ENCODE assay signal across 18 cellular contexts in genomic region chr3:11459147-11459837, GRCh38.
DNase-seq lines count a peak whose midpoint lies in the region; ATAC-seq and TF ChIP-seq lines count a peak whose summit lies in the region.
"Had no signal": no experiment of that assay in that cellular context is flagged by ENCODE, and none has a peak within 500 bp of the region (broad histone marks: within the 10 kb centered on the region; RNA-seq: fewer than 3 reads in every experiment).

No MANE protein-coding gene starts in this region.

- peaks cover 69% of the 10 kb centered on the region for H3K4me1 Mint-ChIP-seq in dendritic cell treated with granulocyte-macrophage colony-stimulating factor and Interleukin-4, amounts not matched to agents 40 ng/mL and 50 ng/mL, for 4 days (ENCODE audit: low read depth)
- peaks cover 74% of the 10 kb centered on the region for H3K4me1 Mint-ChIP-seq in nephron
- H3K4me1 Mint-ChIP-seq: activated CD4-positive, alpha-beta T cell treated with anti-CD3 and anti-CD28 coated beads for 36 hours; activated CD8-positive, alpha-beta memory T cell treated with anti-CD3 and anti-CD28 coated beads, Interleukin-2, amount 10 ng/mL, durations not matched to agents 7 days and 5 days had no signal

- intact Hi-C loops in dendritic cell treated with granulocyte-macrophage colony-stimulating factor and Interleukin-4, amounts not matched to agents 40 ng/mL and 50 ng/mL, for 4 days (cut with micrococcal nuclease) = no loop called here

- no peak for TF ChIP-seq CTCF in nephron (IDR thresholded peaks at IDR 0.05; ENCODE audit: unreplicated experiment in 3 of 3)

- H3K27me3 Mint-ChIP-seq in dendritic cell treated with granulocyte-macrophage colony-stimulating factor and Interleukin-4, amounts not matched to agents 40 ng/mL and 50 ng/mL, for 4 days = no peaks in the 10 kb centered on the region
- no peaks in the 10 kb centered on the region for H3K27me3 Mint-ChIP-seq in nephron (ENCODE audit: low read depth)
- H3K27me3 Mint-ChIP-seq: activated CD4-positive, alpha-beta T cell treated with anti-CD3 and anti-CD28 coated beads for 36 hours; activated CD8-positive, alpha-beta memory T cell treated with anti-CD3 and anti-CD28 coated beads, Interleukin-2, amount 10 ng/mL, durations not matched to agents 7 days and 5 days; activated T-helper 17 cell treated with anti-CD3 and anti-CD28 coated beads, Interleukin-2, amount 50 U/mL, for 72 hours; CD4-positive, alpha-beta T cell had no signal

- H3K9me3 Mint-ChIP-seq in dendritic cell treated with granulocyte-macrophage colony-stimulating factor and Interleukin-4, amounts not matched to agents 40 ng/mL and 50 ng/mL, for 4 days = no peaks in the 10 kb centered on the region
- H3K9me3 Mint-ChIP-seq in nephron = no peaks in the 10 kb centered on the region
- H3K9me3 Mint-ChIP-seq: activated T-helper 17 cell treated with anti-CD3 and anti-CD28 coated beads, Interleukin-2, amount 50 U/mL, for 72 hours; CD4-positive, alpha-beta T cell had no signal

- DNase-seq in EL (peak; percentile 72), T-helper 1 cell (no peak), superior temporal gyrus (ENCODE audit: extremely low spot score) (no peak), glomerular visceral epithelial cell (ENCODE audit: extremely low spot score) (no peak), SIG-M5 (lab: John Stamatoyannopoulos, UW) (no peak)
- DNase-seq: ACHN; activated CD4-positive, alpha-beta T cell treated with anti-CD3 and anti-CD28 coated beads for 36 hours; activated CD8-positive, alpha-beta memory T cell treated with anti-CD3 and anti-CD28 coated beads, Interleukin-2, amount 10 ng/mL, durations not matched to agents 7 days and 5 days; CD4-positive, alpha-beta T cell; MG63; NCI-H1694; NCI-H345; stimulated activated CD4-positive, alpha-beta T cell treated with anti-CD3 and anti-CD28 coated beads, Interleukin-12 subunit alpha, Interleukin-12 subunit beta, amount 100 ng/mL, for 4 hours had no signal

- peak overlapping the region; percentile 87 for H3K27ac Mint-ChIP-seq in dendritic cell treated with granulocyte-macrophage colony-stimulating factor and Interleukin-4, amounts not matched to agents 40 ng/mL and 50 ng/mL, for 4 days
- H3K27ac Mint-ChIP-seq in nephron = peak overlapping the region; percentile 72 to 91 (median 85)
- H3K27ac Mint-ChIP-seq: activated CD4-positive, alpha-beta T cell treated with anti-CD3 and anti-CD28 coated beads for 36 hours; activated CD8-positive, alpha-beta memory T cell treated with anti-CD3 and anti-CD28 coated beads, Interleukin-2, amount 10 ng/mL, durations not matched to agents 7 days and 5 days; activated T-helper 17 cell treated with anti-CD3 and anti-CD28 coated beads, Interleukin-2, amount 50 U/mL, for 72 hours; CD4-positive, alpha-beta T cell had no signal

- ATAC-seq in SK-N-SH treated with all-trans-retinoic acid at 6 μM for 48 hours = peak; percentile 85
- ATAC-seq: activated CD4-positive, alpha-beta T cell treated with anti-CD3 and anti-CD28 coated beads for 36 hours; activated CD8-positive, alpha-beta memory T cell treated with anti-CD3 and anti-CD28 coated beads, Interleukin-2, amount 10 ng/mL, durations not matched to agents 7 days and 5 days; activated T-helper 17 cell treated with anti-CD3 and anti-CD28 coated beads, Interleukin-2, amount 50 U/mL, for 72 hours had no signal

- peaks cover 5% of the 10 kb centered on the region for H3K36me3 Mint-ChIP-seq in dendritic cell treated with granulocyte-macrophage colony-stimulating factor and Interleukin-4, amounts not matched to agents 40 ng/mL and 50 ng/mL, for 4 days (ENCODE audit: low read depth)
- peaks cover 9% of the 10 kb centered on the region for H3K36me3 Mint-ChIP-seq in nephron (ENCODE audit: low read depth)
- H3K36me3 Mint-ChIP-seq: activated CD8-positive, alpha-beta memory T cell treated with anti-CD3 and anti-CD28 coated beads, Interleukin-2, amount 10 ng/mL, durations not matched to agents 7 days and 5 days had no signal

- no peak overlapping the region for H3K4me3 Mint-ChIP-seq in dendritic cell treated with granulocyte-macrophage colony-stimulating factor and Interleukin-4, amounts not matched to agents 40 ng/mL and 50 ng/mL, for 4 days
- H3K4me3 Mint-ChIP-seq in nephron = no peak overlapping the region
- H3K4me3 Mint-ChIP-seq: activated CD4-positive, alpha-beta T cell treated with anti-CD3 and anti-CD28 coated beads for 36 hours; activated CD8-positive, alpha-beta memory T cell treated with anti-CD3 and anti-CD28 coated beads, Interleukin-2, amount 10 ng/mL, durations not matched to agents 7 days and 5 days; activated T-helper 17 cell treated with anti-CD3 and anti-CD28 coated beads, Interleukin-2, amount 50 U/mL, for 72 hours; CD4-positive, alpha-beta T cell; neural crest cell had no signal

TF ChIP-seq in SK-N-SH treated with all-trans-retinoic acid at 6 μM for 48 hours, 23 proteins besides CTCF, POLR2A, EP300 and RAD21:
- TF ChIP-seq ZNF565 (CRISPR knock-in tag; conservative IDR thresholded peaks at IDR 0.05; ENCODE audit: low read depth) (no peak), ISL1 (CRISPR knock-in tag; IDR thresholded peaks at IDR 0.05) (peak; percentile 82), TOX (CRISPR knock-in tag; IDR thresholded peaks at IDR 0.05; ENCODE audit: borderline replicate concordance) (peak; percentile 30; the same call in 1 of the 2 replicates)
